In the genomic region with DNA sequence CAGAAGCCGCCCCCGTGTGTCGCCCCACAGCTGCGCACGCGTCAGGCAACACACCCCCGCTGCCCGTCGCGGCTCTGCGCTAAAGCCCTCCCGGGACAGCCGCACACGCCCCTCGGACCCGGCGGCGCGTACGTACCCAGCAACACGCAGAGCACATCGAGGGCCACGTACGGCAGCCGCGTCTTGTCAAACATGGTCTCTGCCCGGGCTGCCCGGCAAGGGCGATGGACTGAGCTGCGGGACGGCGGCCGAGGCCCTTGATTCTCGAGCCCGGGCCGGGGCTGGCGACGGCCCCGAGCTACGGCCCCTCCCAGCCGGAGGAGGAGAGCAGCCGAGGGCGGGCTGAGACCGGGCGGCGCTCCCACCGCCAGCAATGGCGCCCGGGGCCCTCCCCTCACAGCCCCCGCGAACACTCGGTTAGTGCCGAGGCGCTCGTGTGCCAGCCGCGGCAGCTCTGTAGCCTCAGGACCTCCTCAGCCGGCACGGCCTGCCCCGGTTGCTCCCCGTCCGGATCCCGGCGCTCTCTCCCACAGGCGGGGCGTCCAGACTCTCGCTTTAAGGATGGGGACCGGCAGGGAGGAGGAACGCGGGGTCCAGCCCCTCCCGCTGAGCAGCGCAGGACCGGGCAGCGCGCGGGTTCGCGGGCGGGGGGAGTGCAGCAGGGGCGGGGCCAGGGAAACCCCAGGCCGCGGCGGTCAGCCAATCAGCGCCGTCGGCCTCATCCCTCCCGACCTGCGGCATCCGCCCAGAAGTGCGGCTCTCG, we compare ENCODE assay signal across 8 cellular contexts. TPM values are rescaled to one million over a fixed set of nuclear protein-coding genes. Genes with fewer than 3 reads are reported as not detected.
DNase-seq lines count a peak whose midpoint lies in the region; ATAC-seq and TF ChIP-seq lines count a peak whose summit lies in the region.

A gene (minus strand): TSS at position 529 of the 763 bp plus-strand sequence. CDS start 335 bp downstream, at position 194.

- peak within 1 kb of the TSS; percentile 40 for H3K9ac ChIP-seq in parathyroid adenoma

- H3K4me1 ChIP-seq in parathyroid adenoma, result peaks cover 9% of the 10 kb centered on the region
- H3K4me1 ChIP-seq in tibial artery, result peaks cover 0 to 48% (median 13%) of the 10 kb centered on the region in 4 donors

- no peaks in the 10 kb centered on the region for H3K36me3 ChIP-seq in GM06990 (ENCODE audit: control insufficient read depth, insufficient read depth, low read length)
- H3K36me3 ChIP-seq in parathyroid adenoma (ENCODE audit: control insufficient read depth, insufficient read depth, low read length), result no peaks in the 10 kb centered on the region
- H3K36me3 ChIP-seq in tibial artery, result peaks cover 0 to 5% (median 4%) of the 10 kb centered on the region in 3 donors

- H3K27ac ChIP-seq in parathyroid adenoma (peak within 1 kb of the TSS; percentile 90), tibial artery (peak within 1 kb of the TSS; percentile 97)

- peak within 1 kb of the TSS; percentile 85 for H3K4me2 ChIP-seq in parathyroid adenoma (ENCODE audit: low read length)

- no peak for TF ChIP-seq CTCF in GM06990 (IDR thresholded peaks at IDR 0.05; ENCODE audit: insufficient read depth, low read length, poor library complexity, severe bottlenecking)
- TF ChIP-seq CTCF in parathyroid adenoma (IDR thresholded peaks at IDR 0.05), result no peak
- TF ChIP-seq CTCF in tibial artery (IDR thresholded peaks at IDR 0.05), result peak in 1 of 2 experiments; percentile 4

- H3K79me2 ChIP-seq in parathyroid adenoma, result peaks cover 9% of the 10 kb centered on the region

- DNase-seq in GM06990 (ENCODE audit: extremely low read depth, insufficient read length), result peak; percentile 90
- peak; percentile 88 for DNase-seq in HCEC 1CT
- peak; percentile 75 for DNase-seq in NAMALWA (ENCODE audit: low spot score)
- DNase-seq in SW 1271 (lab: John Stamatoyannopoulos, UW), result peak; percentile 76 to 93
- DNase-seq in activated naive CD8-positive, alpha-beta T cell treated with anti-CD3 and anti-CD28 coated beads, Interleukin-2, amount 50 U/mL, for 16 hours (ENCODE audit: low read depth, low spot score), result peak; percentile 61
- DNase-seq in Right ventricle myocardium inferior (ENCODE audit: missing footprints), result peak; percentile 93
- DNase-seq in tibial artery, result peak; percentile 88 to 96

- intact Hi-C loops in Right ventricle myocardium inferior (cut with DNase I), result loop anchor here (1.0 to 10.0 kb wide), 6 partner anchors 42 to 158 kb away; no protein-coding TSS in a partner anchor
- intact Hi-C loops in tibial artery (cut with DNase I; ENCODE audit: low total_unique reads), result loop anchor here (10.0 kb wide), 1 partner anchor 90 kb away; no protein-coding TSS in a partner anchor

- peak within 1 kb of the TSS; percentile 97 for H2AFZ ChIP-seq in parathyroid adenoma

- H3K9me3 ChIP-seq in parathyroid adenoma (ENCODE audit: control insufficient read depth, low read length) (no peaks in the 10 kb centered on the region), tibial artery (no peaks in the 10 kb centered on the region)

- H3K4me3 ChIP-seq in GM06990 (replicated peaks; ENCODE audit: low read depth, low read length) (peak within 1 kb of the TSS; percentile 85), parathyroid adenoma (ENCODE audit: low read depth, low read length) (peak within 1 kb of the TSS; percentile 92), tibial artery (peak within 1 kb of the TSS; percentile 73 to 94)

- H3K27me3 ChIP-seq in GM06990 (replicated peaks; ENCODE audit: control insufficient read depth, insufficient read depth, low read length) (no peaks in the 10 kb centered on the region), parathyroid adenoma (ENCODE audit: control insufficient read depth, insufficient read depth, low read length) (no peaks in the 10 kb centered on the region), tibial artery (no peaks in the 10 kb centered on the region)

- ATAC-seq in Right ventricle myocardium inferior, result peak; percentile 97

RNA-seq across cellular contexts. Expression of the gene that starts here (rescaled TPM):
- 74.1 TPM for total RNA-seq in Right ventricle myocardium inferior

Comparison
In these comparisons a context has a peak if more than half of its experiments do, and no peak if none do; other contexts are left out.
1. Peak in every context shown above with its lines: DNase-seq, ATAC-seq, H3K4me3 ChIP-seq and H3K27ac ChIP-seq.